In the genomic region with DNA sequence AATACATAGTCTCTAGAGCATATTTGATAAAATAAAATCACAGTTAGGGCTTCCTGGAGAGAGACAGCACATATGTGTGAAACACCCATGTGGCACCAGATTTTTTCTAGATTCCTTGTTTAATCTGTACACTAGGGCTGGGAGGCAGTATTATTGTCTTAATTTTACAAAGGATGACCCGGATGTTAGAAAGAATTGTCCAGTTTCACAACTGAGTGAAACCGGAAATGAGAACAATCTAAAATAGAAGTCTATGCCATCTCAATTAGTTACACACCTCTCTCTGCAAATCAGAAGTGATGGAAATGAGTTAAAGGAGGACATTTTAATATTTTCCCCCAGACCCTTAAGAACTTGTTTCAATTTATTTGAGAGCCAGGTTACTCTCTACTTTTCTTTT, we compare ENCODE assay signal across 31 cellular contexts.
"Had no signal": no experiment of that assay in that cellular context is flagged by ENCODE, and none has a peak within 500 bp of the region (broad histone marks: within the 10 kb centered on the region; RNA-seq: fewer than 3 reads in every experiment).

No MANE protein-coding gene starts in this region.

- FAIRE-seq: RCC 7860 had no signal

- ATAC-seq: activated CD8-positive, alpha-beta memory T cell treated with anti-CD3 and anti-CD28 coated beads, Interleukin-2, amount 10 ng/mL, durations not matched to agents 7 days and 5 days; Right ventricle myocardium inferior had no signal

- H3K4me3 ChIP-seq: MG63, PC-9 had no signal

- DNase-seq: activated CD4-positive, alpha-beta memory T cell treated with anti-CD3 and anti-CD28 coated beads, Interleukin-2, amount 10 ng/mL, durations not matched to agents 7 days and 5 days; activated CD4-positive, alpha-beta T cell treated with anti-CD3 and anti-CD28 coated beads for 1 hour; activated CD4-positive, alpha-beta T cell treated with anti-CD3 and anti-CD28 coated beads for 48 hours; activated CD4-positive, CD25-positive, alpha-beta regulatory T cell; activated CD8-positive, alpha-beta memory T cell treated with anti-CD3 and anti-CD28 coated beads for 24 hours; activated CD8-positive, alpha-beta memory T cell treated with anti-CD3 and anti-CD28 coated beads, Interleukin-2, amount 10 ng/mL, durations not matched to agents 7 days and 5 days; activated CD8-positive, alpha-beta memory T cell treated with anti-CD3 and anti-CD28 coated beads, Interleukin-2, amount 50 U/mL, for 48 hours; activated effector memory CD4-positive, alpha-beta T cell treated with Interleukin-2 at 50 U/mL for 16 hours; activated naive CD4-positive, alpha-beta T cell treated with anti-CD3 and anti-CD28 coated beads, Interleukin-2, amount 10 ng/mL, durations not matched to agents 7 days and 5 days; activated naive CD8-positive, alpha-beta T cell treated with anti-CD3 and anti-CD28 coated beads for 36 hours; activated T-cell treated with anti-CD3 and anti-CD28 coated beads, Interleukin-2, amount 50 U/mL, for 48 hours; amniotic stem cell; aorta; brain microvascular endothelial cell; Kasumi-1; MG63; MV-4-11; NCI-H1092; NCI-H1436 treated with DMSO at 0.1 percent for 48 hours; NCI-H1694 treated with DMSO at 0.1 percent for 48 hours; NCI-H2029; NCI-H345; NCI-H510A; NCI-H526; NCI-H748 treated with DMSO at 0.1 percent for 48 hours; PC-9; SIG-M5; T1000; WERI-Rb-1 had no signal
